ENCODE assay signal across 12 cellular contexts in genomic region chr11:2265396-2265795, GRCh38. TPM values are rescaled to one million over a fixed set of nuclear protein-coding genes. Genes with fewer than 3 reads are reported as not detected.
DNase-seq lines count a peak whose midpoint lies in the region; ATAC-seq lines count a peak whose summit lies in the region.
"Had no signal": no experiment of that assay in that cellular context is flagged by ENCODE, and none has a peak within 500 bp of the region (broad histone marks: within the 10 kb centered on the region; RNA-seq: fewer than 3 reads in every experiment).

No MANE protein-coding gene starts in this region.

- H3K4me3 Mint-ChIP-seq in activated T-helper 1 cell treated with anti-CD3 and anti-CD28 coated beads, Interleukin-12 subunit alpha, Interleukin-12 subunit beta, Interleukin-2, Interleukin-4 antibody, amounts not matched to agents 30 ng/mL and 10 ng/mL and 1 ng/mL, durations not matched to agents 14 hours and 24 hours and 36 hours: peak overlapping the region; percentile 51
- H3K4me3 Mint-ChIP-seq: nephron progenitor cell had no signal

- H3K36me3 Mint-ChIP-seq in activated T-helper 1 cell treated with anti-CD3 and anti-CD28 coated beads, Interleukin-12 subunit alpha, Interleukin-12 subunit beta, Interleukin-2, Interleukin-4 antibody, amounts not matched to agents 30 ng/mL and 10 ng/mL and 1 ng/mL, durations not matched to agents 14 hours and 24 hours and 36 hours (ENCODE audit: low read depth): no peaks in the 10 kb centered on the region

- peak; percentile 21 for DNase-seq in activated T-helper 1 cell treated with anti-CD3 and anti-CD28 coated beads, Interleukin-12 subunit alpha, Interleukin-12 subunit beta, Interleukin-2, Interleukin-4 antibody, amounts not matched to agents 30 ng/mL and 10 ng/mL and 1 ng/mL, durations not matched to agents 14 hours and 24 hours and 36 hours (ENCODE audit: low spot score)
- DNase-seq in pons (ENCODE audit: low spot score) (peak; percentile 77), T1000 (lab: John Stamatoyannopoulos, UW) (no peak), cortex of kidney (lab: John Stamatoyannopoulos, UW) (no peak), NCI-H2107 (lab: John Stamatoyannopoulos, UW) (no peak), NCI-H345 (lab: John Stamatoyannopoulos, UW) (no peak)
- DNase-seq: H7, nephron progenitor cell had no signal

- H3K27me3 Mint-ChIP-seq in activated T-helper 1 cell treated with anti-CD3 and anti-CD28 coated beads, Interleukin-12 subunit alpha, Interleukin-12 subunit beta, Interleukin-2, Interleukin-4 antibody, amounts not matched to agents 30 ng/mL and 10 ng/mL and 1 ng/mL, durations not matched to agents 14 hours and 24 hours and 36 hours (ENCODE audit: insufficient read depth): peaks cover 4% of the 10 kb centered on the region

- intact Hi-C loops in activated T-helper 1 cell treated with anti-CD3 and anti-CD28 coated beads, Interleukin-12 subunit alpha, Interleukin-12 subunit beta, Interleukin-2, Interleukin-4 antibody, amounts not matched to agents 30 ng/mL and 10 ng/mL and 1 ng/mL, durations not matched to agents 14 hours and 24 hours and 36 hours (cut with micrococcal nuclease): loop anchor here (1.0 to 5.0 kb wide), 3 partner anchors 35 to 413 kb away; partner anchors contain the start of gene LSP1

- peak overlapping the region; percentile 27 for H3K27ac Mint-ChIP-seq in activated T-helper 1 cell treated with anti-CD3 and anti-CD28 coated beads, Interleukin-12 subunit alpha, Interleukin-12 subunit beta, Interleukin-2, Interleukin-4 antibody, amounts not matched to agents 30 ng/mL and 10 ng/mL and 1 ng/mL, durations not matched to agents 14 hours and 24 hours and 36 hours
- H3K27ac Mint-ChIP-seq: nephron progenitor cell had no signal

- peak; percentile 73 for ATAC-seq in GM18861 (IDR thresholded peaks at IDR 0.05; ENCODE audit: unreplicated experiment)
- peak; percentile 48 for ATAC-seq in HG03139 (IDR thresholded peaks at IDR 0.05; ENCODE audit: unreplicated experiment)

- peaks cover 16% of the 10 kb centered on the region for H3K4me1 Mint-ChIP-seq in activated T-helper 1 cell treated with anti-CD3 and anti-CD28 coated beads, Interleukin-12 subunit alpha, Interleukin-12 subunit beta, Interleukin-2, Interleukin-4 antibody, amounts not matched to agents 30 ng/mL and 10 ng/mL and 1 ng/mL, durations not matched to agents 14 hours and 24 hours and 36 hours (ENCODE audit: low read depth)

- no peaks in the 10 kb centered on the region for H3K9me3 Mint-ChIP-seq in activated T-helper 1 cell treated with anti-CD3 and anti-CD28 coated beads, Interleukin-12 subunit alpha, Interleukin-12 subunit beta, Interleukin-2, Interleukin-4 antibody, amounts not matched to agents 30 ng/mL and 10 ng/mL and 1 ng/mL, durations not matched to agents 14 hours and 24 hours and 36 hours
- H3K9me3 Mint-ChIP-seq: nephron progenitor cell had no signal

RNA-seq across cellular contexts. Expression of gene ASCL2, which starts 5.0 kb away (rescaled TPM):
- total RNA-seq in activated T-helper 1 cell treated with anti-CD3 and anti-CD28 coated beads, Interleukin-12 subunit alpha, Interleukin-12 subunit beta, Interleukin-2, Interleukin-4 antibody, amounts not matched to agents 30 ng/mL and 10 ng/mL and 1 ng/mL, durations not matched to agents 14 hours and 24 hours and 36 hours: 0.42 and 0.54 TPM in 2 replicates
- total RNA-seq: dermis microvascular lymphatic vessel endothelial cell, SK-MEL-5 had no signal

RNA-seq across cellular contexts. Expression of gene C11orf21, which starts 36.3 kb away (rescaled TPM):
- total RNA-seq in activated T-helper 1 cell treated with anti-CD3 and anti-CD28 coated beads, Interleukin-12 subunit alpha, Interleukin-12 subunit beta, Interleukin-2, Interleukin-4 antibody, amounts not matched to agents 30 ng/mL and 10 ng/mL and 1 ng/mL, durations not matched to agents 14 hours and 24 hours and 36 hours: 2.3 and 2.5 TPM in 2 replicates
- total RNA-seq: dermis microvascular lymphatic vessel endothelial cell, H7, SK-MEL-5 had no signal

RNA-seq across cellular contexts. Expression of gene TSPAN32, which starts 36.4 kb away (rescaled TPM):
- 2.1 and 2.2 TPM in 2 replicates for total RNA-seq in activated T-helper 1 cell treated with anti-CD3 and anti-CD28 coated beads, Interleukin-12 subunit alpha, Interleukin-12 subunit beta, Interleukin-2, Interleukin-4 antibody, amounts not matched to agents 30 ng/mL and 10 ng/mL and 1 ng/mL, durations not matched to agents 14 hours and 24 hours and 36 hours
- total RNA-seq: dermis microvascular lymphatic vessel endothelial cell, H7, SK-MEL-5 had no signal

Comparison
In these comparisons a context has a peak if more than half of its experiments do, and no peak if none do; other contexts are left out.
1. DNase-seq: peak in activated T-helper 1 cell treated with anti-CD3 and anti-CD28 coated beads, Interleukin-12 subunit alpha, Interleukin-12 subunit beta, Interleukin-2, Interleukin-4 antibody, amounts not matched to agents 30 ng/mL and 10 ng/mL and 1 ng/mL, durations not matched to agents 14 hours and 24 hours and 36 hours (single experiment) and pons (single experiment); none in T1000 (single experiment), cortex of kidney (single experiment), NCI-H2107 (single experiment) and NCI-H345 (single experiment).